ENCODE assay signal across 9 cellular contexts in genomic region chr3:184362668-184363540, GRCh38. TPM values are rescaled to one million over a fixed set of nuclear protein-coding genes. Genes with fewer than 3 reads are reported as not detected.
DNase-seq lines count a peak whose midpoint lies in the region; ATAC-seq, FAIRE-seq and TF ChIP-seq lines count a peak whose summit lies in the region.
"Had no signal": no experiment of that assay in that cellular context is flagged by ENCODE, and none has a peak within 500 bp of the region (broad histone marks: within the 10 kb centered on the region; RNA-seq: fewer than 3 reads in every experiment).

No MANE protein-coding gene starts in this region.

- POLR2A ChIA-PET in AG04450 (lab: Yijun Ruan, JAX), result interaction anchor here (0.6 to 1.3 kb wide), 5 partner anchors 12 to 187 kb away, joined by 3 to 7 read pairs (median 3); no protein-coding TSS in a partner anchor

- no peaks in the 10 kb centered on the region for H3K27me3 ChIP-seq in AG04450 (ENCODE audit: control insufficient read depth, insufficient read depth, low read length)
- H3K27me3 ChIP-seq in WERI-Rb-1 (ENCODE audit: insufficient read depth, low read depth, severe bottlenecking), result no peaks in the 10 kb centered on the region
- H3K27me3 ChIP-seq in bronchial epithelial cell (ENCODE audit: control insufficient read depth, insufficient read depth, low read length), result no peaks in the 10 kb centered on the region

- H3K36me3 ChIP-seq in WERI-Rb-1 (peaks cover 40% of the 10 kb centered on the region), bronchial epithelial cell (ENCODE audit: control insufficient read depth, insufficient read depth, low read length) (peaks cover 12% of the 10 kb centered on the region)

- H3K27ac ChIP-seq in AG04450 (ENCODE audit: low read depth, low read length) (peak overlapping the region; percentile 97), WERI-Rb-1 (peak overlapping the region; percentile 97)

- H3K4me3 ChIP-seq in AG04450 (ENCODE audit: low read depth, low read length) (peak overlapping the region; percentile 81), WERI-Rb-1 (ENCODE audit: low read depth, low read length) (peak overlapping the region; percentile 91), bronchial epithelial cell (ENCODE audit: low read depth, low read length) (peak overlapping the region; percentile 46)

- TF ChIP-seq CTCF in AG04450 (IDR thresholded peaks at IDR 0.05; ENCODE audit: low read depth, low read length) (peak; percentile 73), WERI-Rb-1 (IDR thresholded peaks at IDR 0.05; ENCODE audit: low read depth, low read length) (peak; percentile 74), bronchial epithelial cell (IDR thresholded peaks at IDR 0.05; ENCODE audit: insufficient read depth, low read length, severe bottlenecking) (peak; percentile 69)

- CTCF ChIA-PET in AG04450 (lab: Charles Lee), result interaction anchor here (0.6 to 1.8 kb wide), 4 partner anchors 9 to 465 kb away, joined by 3 to 12 read pairs (median 6); no protein-coding TSS in a partner anchor

- no peak for FAIRE-seq in bronchial epithelial cell (lab: Jason Lieb, UNC)

- DNase-seq in AG04450 (ENCODE audit: low read depth, low spot score), result peak; percentile 95
- DNase-seq in NCI-H2196 (lab: John Stamatoyannopoulos, UW; ENCODE audit: unreplicated experiment), result peak; percentile 100
- peak; percentile 98 for DNase-seq in WERI-Rb-1
- DNase-seq in bronchial epithelial cell (ENCODE audit: low read depth), result peak; percentile 95
- DNase-seq in iPS-NIHi7 (ENCODE audit: extremely low spot score), result peak; percentile 95
- peak; percentile 90 for DNase-seq in smooth muscle cell of the brain vasculature (ENCODE audit: low read depth, low spot score)

- no peaks in the 10 kb centered on the region for H3K9me3 ChIP-seq in AG04450 (ENCODE audit: control insufficient read depth, insufficient read depth, low read length)
- no peaks in the 10 kb centered on the region for H3K9me3 ChIP-seq in WERI-Rb-1 (ENCODE audit: severe bottlenecking)

- ATAC-seq in GM18870 (IDR thresholded peaks at IDR 0.05; ENCODE audit: unreplicated experiment) (peak; percentile 88), HG03135 (IDR thresholded peaks at IDR 0.05; ENCODE audit: unreplicated experiment) (peak; percentile 88)

RNA-seq across cellular contexts. Expression of gene POLR2H, which starts 1.4 kb away (rescaled TPM):
- 81.2 and 94.4 TPM in 2 replicates for polyA plus RNA-seq in AG04450 (2011; rRNA removed)
- polyA minus RNA-seq in AG04450 (2011; rRNA and poly(A)+ RNA removed), result 36.9 and 42.9 TPM in 2 replicates
- total RNA-seq in bronchial epithelial cell, result 48.4 and 112 TPM in 2 replicates

RNA-seq across cellular contexts. Expression of gene CLCN2, which starts 1.5 kb away (rescaled TPM):
- polyA plus RNA-seq in AG04450 (2011; rRNA removed), result 1.7 and 2.1 TPM in 2 replicates
- 6.6 and 7.0 TPM in 2 replicates for polyA minus RNA-seq in AG04450 (2011; rRNA and poly(A)+ RNA removed)
- 2.0 and 2.1 TPM in 2 replicates for total RNA-seq in bronchial epithelial cell

RNA-seq across cellular contexts. Expression of gene THPO, which starts 15.1 kb away (rescaled TPM):
- polyA plus RNA-seq in AG04450 (2011; rRNA removed), result 0.06 TPM in 1 of 2 replicates, not detected in the other
- polyA minus RNA-seq in AG04450 (2011; rRNA and poly(A)+ RNA removed), result not detected in 2 replicates
- total RNA-seq in bronchial epithelial cell, result not detected in 2 replicates
- total RNA-seq: T-helper 2 cell treated with Interferon-gamma antibody and Interleukin-4, amounts not matched to agents 100 ng/mL and 5 ng/mL, for 36 hours had no signal

RNA-seq across cellular contexts. Expression of gene CHRD, which starts 16.9 kb away (rescaled TPM):
- polyA plus RNA-seq in AG04450 (2011; rRNA removed), result 0.11 and 0.12 TPM in 2 replicates
- polyA minus RNA-seq in AG04450 (2011; rRNA and poly(A)+ RNA removed), result 0.09 and 0.14 TPM in 2 replicates
- total RNA-seq in bronchial epithelial cell, result not detected in 2 replicates
- total RNA-seq: T-helper 2 cell treated with Interferon-gamma antibody and Interleukin-4, amounts not matched to agents 100 ng/mL and 5 ng/mL, for 36 hours had no signal

RNA-seq across cellular contexts. Expression of gene FAM131A, which starts 25.5 kb away (rescaled TPM):
- polyA plus RNA-seq in AG04450 (2011; rRNA removed), result 8.5 and 9.3 TPM in 2 replicates
- 13.3 and 13.7 TPM in 2 replicates for polyA minus RNA-seq in AG04450 (2011; rRNA and poly(A)+ RNA removed)
- 18.2 and 25.5 TPM in 2 replicates for total RNA-seq in bronchial epithelial cell

Comparison
In these comparisons a context has a peak if more than half of its experiments do, and no peak if none do; other contexts are left out.
1. Peak in every context shown above with its lines: DNase-seq, ATAC-seq, H3K4me3 ChIP-seq and H3K27ac ChIP-seq.